ENCODE assay signal across 1 cellular context in the genomic region with DNA sequence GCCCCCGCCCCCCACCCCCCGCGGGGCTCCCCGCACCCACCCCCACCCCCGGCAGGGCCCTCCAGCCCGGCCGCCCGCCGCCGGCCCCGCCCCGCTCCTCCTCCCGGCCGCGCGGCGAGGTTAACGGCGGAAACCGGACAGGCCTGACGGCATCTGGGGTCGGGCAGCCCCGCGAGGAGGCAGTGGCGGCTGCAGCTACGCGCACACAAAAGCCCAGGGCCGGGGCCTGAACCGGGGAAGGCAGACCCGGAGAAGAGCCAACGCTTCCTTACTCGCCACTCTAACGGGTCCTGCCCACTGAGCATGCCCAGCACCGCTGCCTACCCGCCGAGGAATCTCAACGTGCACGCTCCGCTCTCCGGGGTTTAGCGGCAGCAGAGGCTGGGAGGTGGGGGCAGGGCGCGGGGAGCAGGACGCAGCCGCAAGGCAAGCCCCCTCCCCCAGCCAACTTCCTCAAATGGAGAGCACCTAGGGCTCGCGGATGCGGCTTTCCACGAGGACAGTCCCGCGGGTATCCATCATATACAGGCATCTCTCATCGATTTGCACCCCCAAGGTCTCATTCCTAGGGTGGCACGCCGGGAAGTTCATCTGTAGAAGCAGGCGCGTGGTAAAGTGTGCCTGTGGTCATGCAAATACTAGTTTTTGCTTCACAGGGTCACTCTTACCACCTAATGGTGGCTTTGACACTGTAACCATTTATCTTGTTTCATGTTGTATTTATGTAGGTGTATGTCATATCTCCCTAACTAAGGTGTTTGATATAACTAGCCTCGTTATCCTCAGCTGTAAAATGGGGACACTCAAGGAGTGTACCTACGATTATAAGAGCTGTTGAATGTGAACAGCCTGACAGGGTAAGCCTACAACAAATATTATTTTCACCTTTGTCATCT.
A peak's percentile ranks its signal among the peaks of the same experiment; 100 is the strongest.
TF ChIP-seq lines count a peak whose summit lies in the region.

A gene (minus strand): TSS at position 339 of the 896 bp plus-strand sequence. CDS start 761 bp downstream, outside the sequence.

TF ChIP-seq in HepG2, 621 proteins besides CTCF, POLR2A, EP300 and RAD21 (continued from another document and continues in another):
- TF ChIP-seq, protein P1, sequence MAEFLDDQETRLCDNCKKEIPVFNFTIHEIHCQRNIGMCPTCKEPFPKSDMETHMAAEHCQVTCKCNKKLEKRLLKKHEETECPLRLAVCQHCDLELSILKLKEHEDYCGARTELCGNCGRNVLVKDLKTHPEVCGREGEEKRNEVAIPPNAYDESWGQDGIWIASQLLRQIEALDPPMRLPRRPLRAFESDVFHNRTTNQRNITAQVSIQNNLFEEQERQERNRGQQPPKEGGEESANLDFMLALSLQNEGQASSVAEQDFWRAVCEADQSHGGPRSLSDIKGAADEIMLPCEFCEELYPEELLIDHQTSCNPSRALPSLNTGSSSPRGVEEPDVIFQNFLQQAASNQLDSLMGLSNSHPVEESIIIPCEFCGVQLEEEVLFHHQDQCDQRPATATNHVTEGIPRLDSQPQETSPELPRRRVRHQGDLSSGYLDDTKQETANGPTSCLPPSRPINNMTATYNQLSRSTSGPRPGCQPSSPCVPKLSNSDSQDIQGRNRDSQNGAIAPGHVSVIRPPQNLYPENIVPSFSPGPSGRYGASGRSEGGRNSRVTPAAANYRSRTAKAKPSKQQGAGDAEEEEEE (CRISPR knock-in tag; IDR thresholded peaks at IDR 0.05; ENCODE audit: borderline replicate concordance), result peak; percentile 99
- peak; percentile 95 for TF ChIP-seq KMT2B (CRISPR knock-in tag; IDR thresholded peaks at IDR 0.05)
- peak; percentile 98 for TF ChIP-seq ZNF292 (CRISPR knock-in tag; IDR thresholded peaks at IDR 0.05; ENCODE audit: borderline replicate concordance, low read depth)
- TF ChIP-seq, protein P2, sequence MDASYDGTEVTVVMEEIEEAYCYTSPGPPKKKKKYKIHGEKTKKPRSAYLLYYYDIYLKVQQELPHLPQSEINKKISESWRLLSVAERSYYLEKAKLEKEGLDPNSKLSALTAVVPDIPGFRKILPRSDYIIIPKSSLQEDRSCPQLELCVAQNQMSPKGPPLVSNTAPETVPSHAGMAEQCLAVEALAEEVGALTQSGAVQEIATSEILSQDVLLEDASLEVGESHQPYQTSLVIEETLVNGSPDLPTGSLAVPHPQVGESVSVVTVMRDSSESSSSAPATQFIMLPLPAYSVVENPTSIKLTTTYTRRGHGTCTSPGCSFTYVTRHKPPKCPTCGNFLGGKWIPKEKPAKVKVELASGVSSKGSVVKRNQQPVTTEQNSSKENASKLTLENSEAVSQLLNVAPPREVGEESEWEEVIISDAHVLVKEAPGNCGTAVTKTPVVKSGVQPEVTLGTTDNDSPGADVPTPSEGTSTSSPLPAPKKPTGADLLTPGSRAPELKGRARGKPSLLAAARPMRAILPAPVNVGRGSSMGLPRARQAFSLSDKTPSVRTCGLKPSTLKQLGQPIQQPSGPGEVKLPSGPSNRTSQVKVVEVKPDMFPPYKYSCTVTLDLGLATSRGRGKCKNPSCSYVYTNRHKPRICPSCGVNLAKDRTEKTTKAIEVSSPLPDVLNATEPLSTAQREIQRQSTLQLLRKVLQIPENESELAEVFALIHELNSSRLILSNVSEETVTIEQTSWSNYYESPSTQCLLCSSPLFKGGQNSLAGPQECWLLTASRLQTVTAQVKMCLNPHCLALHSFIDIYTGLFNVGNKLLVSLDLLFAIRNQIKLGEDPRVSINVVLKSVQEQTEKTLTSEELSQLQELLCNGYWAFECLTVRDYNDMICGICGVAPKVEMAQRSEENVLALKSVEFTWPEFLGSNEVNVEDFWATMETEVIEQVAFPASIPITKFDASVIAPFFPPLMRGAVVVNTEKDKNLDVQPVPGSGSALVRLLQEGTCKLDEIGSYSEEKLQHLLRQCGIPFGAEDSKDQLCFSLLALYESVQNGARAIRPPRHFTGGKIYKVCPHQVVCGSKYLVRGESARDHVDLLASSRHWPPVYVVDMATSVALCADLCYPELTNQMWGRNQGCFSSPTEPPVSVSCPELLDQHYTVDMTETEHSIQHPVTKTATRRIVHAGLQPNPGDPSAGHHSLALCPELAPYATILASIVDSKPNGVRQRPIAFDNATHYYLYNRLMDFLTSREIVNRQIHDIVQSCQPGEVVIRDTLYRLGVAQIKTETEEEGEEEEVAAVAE (CRISPR knock-in tag; IDR thresholded peaks at IDR 0.05; ENCODE audit: borderline replicate concordance), result peak; percentile 90
- TF ChIP-seq MIER3 (CRISPR knock-in tag; IDR thresholded peaks at IDR 0.05; ENCODE audit: borderline replicate concordance), result peak; percentile 93; the same call in 1 of the 2 replicates
- peak; percentile 86 for TF ChIP-seq PHF21A (CRISPR knock-in tag; IDR thresholded peaks at IDR 0.05)
- peak; percentile 58; the same call in 1 of the 2 replicates for TF ChIP-seq DNMT1 (CRISPR knock-in tag; IDR thresholded peaks at IDR 0.05)
- TF ChIP-seq ZNF230 (CRISPR knock-in tag; IDR thresholded peaks at IDR 0.05), result peak; percentile 98
- no peak for TF ChIP-seq MAFF (IDR thresholded peaks at IDR 0.05; ENCODE audit: low read depth, low read length)
- 0 out of 2 replicates have a peak, but pooled peaks have one; percentile 79 for TF ChIP-seq MZF1 (CRISPR knock-in tag; IDR thresholded peaks at IDR 0.05; ENCODE audit: borderline replicate concordance)
- peak; percentile 49 for TF ChIP-seq CEBPG (CRISPR knock-in tag; IDR thresholded peaks at IDR 0.05)
- peak; percentile 77; the same call in 1 of the 2 replicates for TF ChIP-seq MIER2 (CRISPR knock-in tag; IDR thresholded peaks at IDR 0.05)
- TF ChIP-seq, protein P3, sequence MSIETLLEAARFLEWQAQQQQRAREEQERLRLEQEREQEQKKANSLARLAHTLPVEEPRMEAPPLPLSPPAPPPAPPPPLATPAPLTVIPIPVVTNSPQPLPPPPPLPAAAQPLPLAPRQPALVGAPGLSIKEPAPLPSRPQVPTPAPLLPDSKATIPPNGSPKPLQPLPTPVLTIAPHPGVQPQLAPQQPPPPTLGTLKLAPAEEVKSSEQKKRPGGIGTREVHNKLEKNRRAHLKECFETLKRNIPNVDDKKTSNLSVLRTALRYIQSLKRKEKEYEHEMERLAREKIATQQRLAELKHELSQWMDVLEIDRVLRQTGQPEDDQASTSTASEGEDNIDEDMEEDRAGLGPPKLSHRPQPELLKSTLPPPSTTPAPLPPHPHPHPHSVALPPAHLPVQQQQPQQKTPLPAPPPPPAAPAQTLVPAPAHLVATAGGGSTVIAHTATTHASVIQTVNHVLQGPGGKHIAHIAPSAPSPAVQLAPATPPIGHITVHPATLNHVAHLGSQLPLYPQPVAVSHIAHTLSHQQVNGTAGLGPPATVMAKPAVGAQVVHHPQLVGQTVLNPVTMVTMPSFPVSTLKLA (IDR thresholded peaks at IDR 0.05), result peak; percentile 71
- TF ChIP-seq ZNF572 (CRISPR knock-in tag; IDR thresholded peaks at IDR 0.05), result peak; percentile 86; the same call in 1 of the 2 replicates
- TF ChIP-seq, protein P4, sequence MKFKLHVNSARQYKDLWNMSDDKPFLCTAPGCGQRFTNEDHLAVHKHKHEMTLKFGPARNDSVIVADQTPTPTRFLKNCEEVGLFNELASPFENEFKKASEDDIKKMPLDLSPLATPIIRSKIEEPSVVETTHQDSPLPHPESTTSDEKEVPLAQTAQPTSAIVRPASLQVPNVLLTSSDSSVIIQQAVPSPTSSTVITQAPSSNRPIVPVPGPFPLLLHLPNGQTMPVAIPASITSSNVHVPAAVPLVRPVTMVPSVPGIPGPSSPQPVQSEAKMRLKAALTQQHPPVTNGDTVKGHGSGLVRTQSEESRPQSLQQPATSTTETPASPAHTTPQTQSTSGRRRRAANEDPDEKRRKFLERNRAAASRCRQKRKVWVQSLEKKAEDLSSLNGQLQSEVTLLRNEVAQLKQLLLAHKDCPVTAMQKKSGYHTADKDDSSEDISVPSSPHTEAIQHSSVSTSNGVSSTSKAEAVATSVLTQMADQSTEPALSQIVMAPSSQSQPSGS (CRISPR knock-in tag; IDR thresholded peaks at IDR 0.05), result peak; percentile 87
- TF ChIP-seq PLRG1 (conservative IDR thresholded peaks at IDR 0.05), result no peak
- TF ChIP-seq, protein P5, sequence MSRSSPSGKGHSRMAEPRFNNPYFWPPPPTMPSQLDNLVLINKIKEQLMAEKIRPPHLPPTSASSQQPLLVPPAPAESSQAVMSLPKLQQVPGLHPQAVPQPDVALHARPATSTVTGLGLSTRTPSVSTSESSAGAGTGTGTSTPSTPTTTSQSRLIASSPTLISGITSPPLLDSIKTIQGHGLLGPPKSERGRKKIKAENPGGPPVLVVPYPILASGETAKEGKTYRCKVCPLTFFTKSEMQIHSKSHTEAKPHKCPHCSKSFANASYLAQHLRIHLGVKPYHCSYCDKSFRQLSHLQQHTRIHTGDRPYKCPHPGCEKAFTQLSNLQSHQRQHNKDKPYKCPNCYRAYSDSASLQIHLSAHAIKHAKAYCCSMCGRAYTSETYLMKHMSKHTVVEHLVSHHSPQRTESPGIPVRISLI (CRISPR knock-in tag; IDR thresholded peaks at IDR 0.05; ENCODE audit: borderline replicate concordance), result peak; percentile 57; the same call in 1 of the 2 replicates
- TF ChIP-seq RFX5 (IDR thresholded peaks at IDR 0.05; ENCODE audit: low read depth, low read length), result peak; percentile 44
- TF ChIP-seq, protein P6, sequence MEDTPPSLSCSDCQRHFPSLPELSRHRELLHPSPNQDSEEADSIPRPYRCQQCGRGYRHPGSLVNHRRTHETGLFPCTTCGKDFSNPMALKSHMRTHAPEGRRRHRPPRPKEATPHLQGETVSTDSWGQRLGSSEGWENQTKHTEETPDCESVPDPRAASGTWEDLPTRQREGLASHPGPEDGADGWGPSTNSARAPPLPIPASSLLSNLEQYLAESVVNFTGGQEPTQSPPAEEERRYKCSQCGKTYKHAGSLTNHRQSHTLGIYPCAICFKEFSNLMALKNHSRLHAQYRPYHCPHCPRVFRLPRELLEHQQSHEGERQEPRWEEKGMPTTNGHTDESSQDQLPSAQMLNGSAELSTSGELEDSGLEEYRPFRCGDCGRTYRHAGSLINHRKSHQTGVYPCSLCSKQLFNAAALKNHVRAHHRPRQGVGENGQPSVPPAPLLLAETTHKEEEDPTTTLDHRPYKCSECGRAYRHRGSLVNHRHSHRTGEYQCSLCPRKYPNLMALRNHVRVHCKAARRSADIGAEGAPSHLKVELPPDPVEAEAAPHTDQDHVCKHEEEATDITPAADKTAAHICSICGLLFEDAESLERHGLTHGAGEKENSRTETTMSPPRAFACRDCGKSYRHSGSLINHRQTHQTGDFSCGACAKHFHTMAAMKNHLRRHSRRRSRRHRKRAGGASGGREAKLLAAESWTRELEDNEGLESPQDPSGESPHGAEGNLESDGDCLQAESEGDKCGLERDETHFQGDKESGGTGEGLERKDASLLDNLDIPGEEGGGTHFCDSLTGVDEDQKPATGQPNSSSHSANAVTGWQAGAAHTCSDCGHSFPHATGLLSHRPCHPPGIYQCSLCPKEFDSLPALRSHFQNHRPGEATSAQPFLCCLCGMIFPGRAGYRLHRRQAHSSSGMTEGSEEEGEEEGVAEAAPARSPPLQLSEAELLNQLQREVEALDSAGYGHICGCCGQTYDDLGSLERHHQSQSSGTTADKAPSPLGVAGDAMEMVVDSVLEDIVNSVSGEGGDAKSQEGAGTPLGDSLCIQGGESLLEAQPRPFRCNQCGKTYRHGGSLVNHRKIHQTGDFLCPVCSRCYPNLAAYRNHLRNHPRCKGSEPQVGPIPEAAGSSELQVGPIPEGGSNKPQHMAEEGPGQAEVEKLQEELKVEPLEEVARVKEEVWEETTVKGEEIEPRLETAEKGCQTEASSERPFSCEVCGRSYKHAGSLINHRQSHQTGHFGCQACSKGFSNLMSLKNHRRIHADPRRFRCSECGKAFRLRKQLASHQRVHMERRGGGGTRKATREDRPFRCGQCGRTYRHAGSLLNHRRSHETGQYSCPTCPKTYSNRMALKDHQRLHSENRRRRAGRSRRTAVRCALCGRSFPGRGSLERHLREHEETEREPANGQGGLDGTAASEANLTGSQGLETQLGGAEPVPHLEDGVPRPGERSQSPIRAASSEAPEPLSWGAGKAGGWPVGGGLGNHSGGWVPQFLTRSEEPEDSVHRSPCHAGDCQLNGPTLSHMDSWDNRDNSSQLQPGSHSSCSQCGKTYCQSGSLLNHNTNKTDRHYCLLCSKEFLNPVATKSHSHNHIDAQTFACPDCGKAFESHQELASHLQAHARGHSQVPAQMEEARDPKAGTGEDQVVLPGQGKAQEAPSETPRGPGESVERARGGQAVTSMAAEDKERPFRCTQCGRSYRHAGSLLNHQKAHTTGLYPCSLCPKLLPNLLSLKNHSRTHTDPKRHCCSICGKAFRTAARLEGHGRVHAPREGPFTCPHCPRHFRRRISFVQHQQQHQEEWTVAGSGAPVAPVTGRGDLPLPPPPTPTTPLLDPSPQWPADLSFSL (CRISPR knock-in tag; IDR thresholded peaks at IDR 0.05), result no peak
- TF ChIP-seq SP1 (IDR thresholded peaks at IDR 0.05), result no peak
- TF ChIP-seq SP1 (CRISPR knock-in tag; IDR thresholded peaks at IDR 0.05), result peak; percentile 79
- peak; percentile 86 for TF ChIP-seq YY1 (IDR thresholded peaks at IDR 0.05; ENCODE audit: insufficient read depth, insufficient replicate concordance, low read depth, low read length)
- TF ChIP-seq PAX8 (CRISPR knock-in tag; IDR thresholded peaks at IDR 0.05; ENCODE audit: borderline replicate concordance), result peak; percentile 39; the same call in 1 of the 2 replicates
- no peak; the same call in 1 of the 2 replicates for TF ChIP-seq ZNF672 (CRISPR knock-in tag; IDR thresholded peaks at IDR 0.05)
- no peak for TF ChIP-seq EHMT2 (IDR thresholded peaks at IDR 0.05; ENCODE audit: borderline replicate concordance, low read depth, low read length)
- peak; percentile 97 for TF ChIP-seq MYC (CRISPR knock-in tag; IDR thresholded peaks at IDR 0.05; ENCODE audit: borderline replicate concordance)
- TF ChIP-seq NR2C2 (CRISPR knock-in tag; IDR thresholded peaks at IDR 0.05; ENCODE audit: borderline replicate concordance), result peak; percentile 78
- TF ChIP-seq, protein P7, sequence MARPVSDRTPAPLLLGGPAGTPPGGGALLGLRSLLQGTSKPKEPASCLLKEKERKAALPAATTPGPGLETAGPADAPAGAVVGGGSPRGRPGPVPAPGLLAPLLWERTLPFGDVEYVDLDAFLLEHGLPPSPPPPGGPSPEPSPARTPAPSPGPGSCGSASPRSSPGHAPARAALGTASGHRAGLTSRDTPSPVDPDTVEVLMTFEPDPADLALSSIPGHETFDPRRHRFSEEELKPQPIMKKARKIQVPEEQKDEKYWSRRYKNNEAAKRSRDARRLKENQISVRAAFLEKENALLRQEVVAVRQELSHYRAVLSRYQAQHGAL (CRISPR knock-in tag; IDR thresholded peaks at IDR 0.05; ENCODE audit: not compliant biosample characterization), result peak; percentile 76
- TF ChIP-seq, protein P8, sequence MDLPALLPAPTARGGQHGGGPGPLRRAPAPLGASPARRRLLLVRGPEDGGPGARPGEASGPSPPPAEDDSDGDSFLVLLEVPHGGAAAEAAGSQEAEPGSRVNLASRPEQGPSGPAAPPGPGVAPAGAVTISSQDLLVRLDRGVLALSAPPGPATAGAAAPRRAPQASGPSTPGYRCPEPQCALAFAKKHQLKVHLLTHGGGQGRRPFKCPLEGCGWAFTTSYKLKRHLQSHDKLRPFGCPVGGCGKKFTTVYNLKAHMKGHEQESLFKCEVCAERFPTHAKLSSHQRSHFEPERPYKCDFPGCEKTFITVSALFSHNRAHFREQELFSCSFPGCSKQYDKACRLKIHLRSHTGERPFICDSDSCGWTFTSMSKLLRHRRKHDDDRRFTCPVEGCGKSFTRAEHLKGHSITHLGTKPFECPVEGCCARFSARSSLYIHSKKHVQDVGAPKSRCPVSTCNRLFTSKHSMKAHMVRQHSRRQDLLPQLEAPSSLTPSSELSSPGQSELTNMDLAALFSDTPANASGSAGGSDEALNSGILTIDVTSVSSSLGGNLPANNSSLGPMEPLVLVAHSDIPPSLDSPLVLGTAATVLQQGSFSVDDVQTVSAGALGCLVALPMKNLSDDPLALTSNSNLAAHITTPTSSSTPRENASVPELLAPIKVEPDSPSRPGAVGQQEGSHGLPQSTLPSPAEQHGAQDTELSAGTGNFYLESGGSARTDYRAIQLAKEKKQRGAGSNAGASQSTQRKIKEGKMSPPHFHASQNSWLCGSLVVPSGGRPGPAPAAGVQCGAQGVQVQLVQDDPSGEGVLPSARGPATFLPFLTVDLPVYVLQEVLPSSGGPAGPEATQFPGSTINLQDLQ (CRISPR knock-in tag; IDR thresholded peaks at IDR 0.05), result peak; percentile 97
